1 cellular context compared by ENCODE assay signal in genomic region chr2:178471313-178471712, GRCh38. TPM values are rescaled to one million over a fixed set of nuclear protein-coding genes. Genes with fewer than 3 reads are reported as not detected.
"Had no signal": no experiment of that assay in that cellular context is flagged by ENCODE, and none has a peak within 500 bp of the region (broad histone marks: within the 10 kb centered on the region; RNA-seq: fewer than 3 reads in every experiment).

No MANE protein-coding gene starts in this region.

RNA-seq across cellular contexts. Expression of gene PJVK, which starts 20.1 kb away (rescaled TPM):
- total RNA-seq: ascending aorta had no signal
